Comparison of ENCODE assay signal across 14 cellular contexts in the genomic region with DNA sequence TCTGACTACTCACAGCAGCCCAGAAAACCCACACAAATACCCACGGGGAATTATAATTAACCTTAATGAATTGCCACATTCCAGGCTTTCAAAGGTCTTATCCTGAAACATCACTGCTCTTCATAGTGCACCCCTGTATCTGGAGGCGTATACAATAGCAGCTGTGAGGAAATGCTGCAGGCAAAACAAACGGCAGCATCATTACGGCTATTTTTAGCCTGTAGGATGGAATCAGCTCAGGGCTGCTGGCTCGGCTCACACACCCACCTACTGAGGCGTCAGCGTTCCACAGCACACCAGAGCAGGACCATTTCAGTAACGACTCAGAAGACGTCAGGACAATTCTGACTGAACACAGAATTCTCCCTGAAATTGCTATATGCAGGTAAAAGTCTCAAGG.
A peak's percentile ranks its signal among the peaks of the same experiment; 100 is the strongest.
DNase-seq lines count a peak whose midpoint lies in the region; ATAC-seq and TF ChIP-seq lines count a peak whose summit lies in the region.
"Had no signal": no experiment of that assay in that cellular context is flagged by ENCODE, and none has a peak within 500 bp of the region (broad histone marks: within the 10 kb centered on the region; RNA-seq: fewer than 3 reads in every experiment).

No MANE protein-coding gene starts in this region.

- H3K4me2 ChIP-seq in PC-9: no peak overlapping the region

- H3K9me3 ChIP-seq in cardiac muscle cell (ENCODE audit: low read depth): no peaks in the 10 kb centered on the region
- H3K9me3 ChIP-seq in adrenal gland (replicated peaks in 1 of 3): no peaks in the 10 kb centered on the region
- no peaks in the 10 kb centered on the region for H3K9me3 ChIP-seq in PC-9 (ENCODE audit: insufficient read depth, low read depth)
- H3K9me3 ChIP-seq: left ventricle myocardium inferior, neutrophil had no signal

- POLR2A ChIA-PET in PC-9 (lab: Charles Lee; ENCODE audit: unreplicated experiment): no interaction called here

- ATAC-seq in Right ventricle myocardium inferior (no peak), GM19463 (IDR thresholded peaks at IDR 0.05; ENCODE audit: unreplicated experiment) (no peak)
- ATAC-seq: T-cell had no signal

- no TSS peak for BruUV-seq in PC-9 (replicated peaks; lab: Mats Ljungman, UMichigan)

- TF ChIP-seq POLR2A in adrenal gland (IDR thresholded peaks at IDR 0.05): no peak

- H3K4me3 ChIP-seq in cardiac muscle cell (no peak overlapping the region), adrenal gland (no peak overlapping the region), PC-9 (no peak overlapping the region)
- H3K4me3 ChIP-seq: left ventricle myocardium inferior had no signal

- no peaks in the 10 kb centered on the region for H3K4me1 ChIP-seq in cardiac muscle cell (ENCODE audit: low read depth)
- peaks cover 16 to 17% of the 10 kb centered on the region in 2 donors for H3K4me1 ChIP-seq in adrenal gland (replicated peaks in 1 of 2)
- H3K4me1 ChIP-seq in PC-9 (replicated peaks; ENCODE audit: insufficient read depth): no peaks in the 10 kb centered on the region

- WGBS in adrenal gland, 4 donors: 9 to 15% (median 12%) methylated on average over 9 of the region's 9 CpGs

- CTCF ChIA-PET in PC-9 (lab: Charles Lee): no interaction called here

- H3K27me3 ChIP-seq in cardiac muscle cell (no peaks in the 10 kb centered on the region), adrenal gland (no peaks in the 10 kb centered on the region), PC-9 (ENCODE audit: insufficient read depth, low read depth) (no peaks in the 10 kb centered on the region)
- H3K27me3 ChIP-seq: neutrophil had no signal

- intact Hi-C loops in Right ventricle myocardium inferior (cut with DNase I): no loop called here
- intact Hi-C loops in adrenal gland (cut with DNase I): no loop called here
- intact Hi-C loops in PC-9 (cut with micrococcal nuclease; ENCODE audit: unreplicated experiment): no loop called here

- no peaks in the 10 kb centered on the region for H3K9me2 ChIP-seq in PC-9 (ENCODE audit: insufficient read depth)

- no peaks in the 10 kb centered on the region for H4K20me1 ChIP-seq in PC-9 (ENCODE audit: insufficient read depth)

- TF ChIP-seq CTCF in cardiac muscle cell (IDR thresholded peaks at IDR 0.05; ENCODE audit: low read depth, low read length) (no peak), adrenal gland (IDR thresholded peaks at IDR 0.05) (no peak), PC-9 (conservative IDR thresholded peaks at IDR 0.05) (no peak)

- H3K36me3 ChIP-seq in cardiac muscle cell: no peaks in the 10 kb centered on the region
- no peaks in the 10 kb centered on the region for H3K36me3 ChIP-seq in adrenal gland (replicated peaks in 1 of 2)
- no peaks in the 10 kb centered on the region for H3K36me3 ChIP-seq in PC-9 (ENCODE audit: low read depth)
- H3K36me3 ChIP-seq: left ventricle myocardium inferior, neutrophil had no signal

- in situ Hi-C loops in G401 (cut with HindIII; ENCODE audit: low sequenced_read_pairs): no loop called here

- H3F3A ChIP-seq in PC-9 (ENCODE audit: insufficient read depth, low read depth): no peaks in the 10 kb centered on the region

- DNase-seq in cardiac muscle cell (ENCODE audit: low read depth in 1 of 2, low spot score in 1 of 2) (peak; percentile 12 to 67), Right ventricle myocardium inferior (ENCODE audit: missing footprints) (no peak), adrenal gland (peak in 6 of 7 donors; percentile 15 to 56 (median 26)), left kidney (ENCODE audit: low read depth, low spot score) (peak; percentile 7), G401 (ENCODE audit: low spot score) (no peak), KG1 (lab: John Stamatoyannopoulos, UW) (no peak), PC-9 (no peak)
- DNase-seq: activated CD4-positive, alpha-beta T cell treated with anti-CD3 and anti-CD28 coated beads, Interleukin-2, amount 10 ng/mL, durations not matched to agents 24 days and 14 days; DMS79; left ventricle myocardium inferior; NCI-H748 treated with DMSO at 0.1 percent for 48 hours; T-cell had no signal

- no peak overlapping the region for H2AFZ ChIP-seq in PC-9

- H3K27ac ChIP-seq in cardiac muscle cell (no peak overlapping the region), adrenal gland (no peak overlapping the region), PC-9 (no peak overlapping the region)
- H3K27ac ChIP-seq: left ventricle myocardium inferior, neutrophil had no signal

- H3K79me2 ChIP-seq in PC-9 (ENCODE audit: low read depth): no peaks in the 10 kb centered on the region

Comparison
In these comparisons a context has a peak if more than half of its experiments do, and no peak if none do; other contexts are left out.
1. DNase-seq: peak in cardiac muscle cell (2 of 2), adrenal gland (6 of 7) and left kidney (single experiment); none in Right ventricle myocardium inferior (single experiment), G401 (single experiment), KG1 (single experiment) and PC-9 (0 of 2).